Comparison of ENCODE assay signal across 20 cellular contexts in the genomic region with DNA sequence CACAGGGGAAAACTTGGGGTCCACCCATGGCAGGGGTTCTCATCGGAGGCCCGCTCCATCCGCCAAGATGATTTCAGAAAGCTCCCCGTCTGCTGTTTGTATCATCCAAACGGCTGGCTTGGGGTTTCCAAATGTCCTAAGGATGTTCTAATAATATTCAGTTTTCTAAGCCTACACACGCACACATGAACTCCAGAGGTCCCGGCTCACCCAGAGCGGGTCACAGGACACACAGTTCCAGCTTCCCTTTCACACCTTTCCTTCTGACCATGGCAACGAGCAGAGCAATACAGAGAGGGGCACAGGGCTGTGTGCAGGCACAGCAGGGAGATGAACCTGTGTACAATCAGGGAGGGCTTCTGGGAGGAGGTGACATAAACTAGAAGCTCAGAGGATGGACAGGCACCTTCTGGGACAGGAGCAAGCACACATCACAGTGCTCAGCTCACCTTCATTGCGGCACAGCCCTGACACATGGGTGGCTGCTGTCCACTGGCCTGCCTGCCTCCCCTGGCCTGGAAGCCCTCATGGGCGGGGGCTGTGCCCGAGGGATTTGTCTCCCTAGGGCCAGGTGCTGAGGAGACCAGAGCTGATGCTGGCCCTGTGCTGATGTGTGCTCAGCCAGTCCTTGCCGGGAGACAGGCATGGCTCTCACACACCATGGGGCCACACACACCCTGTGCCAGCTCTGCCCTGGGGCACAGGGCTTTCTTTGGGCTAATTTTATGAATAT. TPM values are rescaled to one million over a fixed set of nuclear protein-coding genes. Genes with fewer than 3 reads are reported as not detected.
DNase-seq lines count a peak whose midpoint lies in the region; ATAC-seq and TF ChIP-seq lines count a peak whose summit lies in the region.
"Had no signal": no experiment of that assay in that cellular context is flagged by ENCODE, and none has a peak within 500 bp of the region (broad histone marks: within the 10 kb centered on the region; RNA-seq: fewer than 3 reads in every experiment).

No MANE protein-coding gene starts in this region.

- H3K23ac ChIP-seq in trophoblast cell (ENCODE audit: low read length): no peak overlapping the region

- H4K12ac ChIP-seq in trophoblast cell (ENCODE audit: low read depth, low read length): no peak overlapping the region

- ATAC-seq in body of pancreas (peak; percentile 18), HG02973 (IDR thresholded peaks at IDR 0.05; ENCODE audit: unreplicated experiment) (no peak)

- 41 to 53% methylated on average over 6 to 13 of the region's 13 CpGs for WGBS in body of pancreas, 2 donors
- WGBS in hepatocyte (ENCODE audit: low lambda C conversion rate, missing lambda C conversion rate): 94% methylated on average over 13 of the region's 13 CpGs
- no CpG with 5 or more reads among the region's 13 CpGs for WGBS in trophoblast cell (ENCODE audit: extremely low coverage, insufficient coverage, insufficient read length)

- H3K14ac ChIP-seq in trophoblast cell (ENCODE audit: low read length): no peak overlapping the region

- peak overlapping the region; percentile 74 for H3K4me2 ChIP-seq in BLaER1
- peak overlapping the region; percentile 50 for H3K4me2 ChIP-seq in hepatocyte
- H3K4me2 ChIP-seq in trophoblast cell (ENCODE audit: low read length): no peak overlapping the region

- H3K9ac ChIP-seq in BLaER1: peak overlapping the region; percentile 18; the same call in 1 of the 2 replicates
- H3K9ac ChIP-seq in trophoblast cell (ENCODE audit: low read length): no peak overlapping the region

- no peak for TF ChIP-seq POLR2A in body of pancreas (IDR thresholded peaks at IDR 0.05)

- intact Hi-C loops in body of pancreas (cut with DNase I): no loop called here

- no peak overlapping the region for H3K4ac ChIP-seq in trophoblast cell (ENCODE audit: low read depth, low read length)

- H2BK120ac ChIP-seq in trophoblast cell (ENCODE audit: insufficient read depth, low read length, poor library complexity): no peak overlapping the region

- H4K20me1 ChIP-seq in BLaER1: no peaks in the 10 kb centered on the region
- no peaks in the 10 kb centered on the region for H4K20me1 ChIP-seq in hepatocyte (ENCODE audit: insufficient read depth, poor library complexity, severe bottlenecking)

- H3K18ac ChIP-seq in trophoblast cell (ENCODE audit: low read length): no peak overlapping the region

- H3K9me2 ChIP-seq in hepatocyte (replicated peaks; ENCODE audit: insufficient read depth): no peaks in the 10 kb centered on the region

- DNase-seq in body of pancreas: peak in 2 of 4 donors; percentile 33 to 41
- no peak for DNase-seq in hepatocyte (ENCODE audit: low spot score)
- DNase-seq in trophoblast cell: no peak
- DNase-seq in RKO (ENCODE audit: low spot score): no peak
- DNase-seq in C1 segment of cervical spinal cord (lab: John Stamatoyannopoulos, UW): no peak
- DNase-seq in AG08396 (ENCODE audit: low spot score): no peak
- DNase-seq: activated CD4-positive, alpha-beta T cell treated with anti-CD3 and anti-CD28 coated beads, Interleukin-2, amount 50 U/mL, for 48 hours; activated gamma-delta T cell treated with Interleukin-2 at 50 U/mL for 16 hours; adrenal gland; DMS 273 treated with DMSO at 0.1 percent for 48 hours; dorsolateral prefrontal cortex; GOT3; KBM-7; kidney glomerular epithelial cell; SIG-M5; stimulated activated CD8-positive, alpha-beta memory T cell treated with anti-CD3 and anti-CD28 coated beads, Interleukin-4, amount 100 ng/mL, for 48 hours; substantia nigra; WERI-Rb-1 had no signal

- no peak overlapping the region for H4K91ac ChIP-seq in trophoblast cell (ENCODE audit: low read depth, low read length)

- no peaks in the 10 kb centered on the region for H3K79me1 ChIP-seq in trophoblast cell (ENCODE audit: low read length)

- H3K79me2 ChIP-seq in hepatocyte (no peaks in the 10 kb centered on the region), trophoblast cell (ENCODE audit: control insufficient read depth, insufficient read depth, low read length, poor library complexity) (no peaks in the 10 kb centered on the region)

- H3K9me3 ChIP-seq in BLaER1: no peaks in the 10 kb centered on the region
- H3K9me3 ChIP-seq in body of pancreas: no peaks in the 10 kb centered on the region
- H3K9me3 ChIP-seq in hepatocyte (ENCODE audit: low read depth): no peaks in the 10 kb centered on the region
- peaks cover 3% of the 10 kb centered on the region for H3K9me3 ChIP-seq in trophoblast cell (ENCODE audit: insufficient read depth, low read depth, low read length)
- H3K9me3 ChIP-seq: adrenal gland had no signal

- no peak for TF ChIP-seq CTCF in body of pancreas (IDR thresholded peaks at IDR 0.05)
- no peak for TF ChIP-seq CTCF in hepatocyte (IDR thresholded peaks at IDR 0.05; ENCODE audit: poor library complexity)

- H3K27ac ChIP-seq in BLaER1 (no peak overlapping the region; the same call in 1 of the 2 replicates), body of pancreas (peak overlapping the region; percentile 72 to 82 (median 76)), hepatocyte (peak overlapping the region; percentile 81), trophoblast cell (ENCODE audit: low read depth, low read length) (no peak overlapping the region)
- H3K27ac ChIP-seq: WERI-Rb-1 had no signal

- H3K4me1 ChIP-seq in BLaER1 (peaks cover 87% of the 10 kb centered on the region), body of pancreas (peaks cover 37% of the 10 kb centered on the region), hepatocyte (ENCODE audit: insufficient read depth) (peaks cover 9% of the 10 kb centered on the region), trophoblast cell (ENCODE audit: control insufficient read depth in 1 of 2, insufficient read depth in 2 of 2, low read length in 2 of 2) (peaks cover 0 to 8% of the 10 kb centered on the region in 2 experiments)
- H3K4me1 ChIP-seq: adrenal gland had no signal

- no peak overlapping the region for H2BK12ac ChIP-seq in trophoblast cell (ENCODE audit: low read length)

- no peak overlapping the region for H4K8ac ChIP-seq in trophoblast cell (ENCODE audit: low read depth, low read length)

- H3K27me3 ChIP-seq in BLaER1: peaks cover 13% of the 10 kb centered on the region; the same call in 1 of the 2 replicates
- no peaks in the 10 kb centered on the region for H3K27me3 ChIP-seq in body of pancreas
- no peaks in the 10 kb centered on the region for H3K27me3 ChIP-seq in hepatocyte
- no peaks in the 10 kb centered on the region for H3K27me3 ChIP-seq in trophoblast cell (ENCODE audit: insufficient read depth, low read length)
- H3K27me3 ChIP-seq: adrenal gland, dorsolateral prefrontal cortex had no signal

- no peak overlapping the region for H2AFZ ChIP-seq in hepatocyte
- no peak overlapping the region for H2AFZ ChIP-seq in trophoblast cell (ENCODE audit: insufficient read depth, low read length, poor library complexity)

- no peaks in the 10 kb centered on the region for H3K36me3 ChIP-seq in BLaER1
- no peaks in the 10 kb centered on the region for H3K36me3 ChIP-seq in body of pancreas (replicated peaks in 1 of 2; ENCODE audit: insufficient read depth in 1 of 2, low read depth in 2 of 2)
- no peaks in the 10 kb centered on the region for H3K36me3 ChIP-seq in hepatocyte (replicated peaks; ENCODE audit: insufficient read depth, low read depth)
- no peaks in the 10 kb centered on the region for H3K36me3 ChIP-seq in trophoblast cell (ENCODE audit: control insufficient read depth in 1 of 2, insufficient read depth in 2 of 2, low read length in 2 of 2)
- H3K36me3 ChIP-seq: adrenal gland, WERI-Rb-1 had no signal

- H2BK5ac ChIP-seq in trophoblast cell (ENCODE audit: low read depth, low read length, poor library complexity): no peak overlapping the region

- H3K4me3 ChIP-seq in BLaER1 (no peak overlapping the region), body of pancreas (no peak overlapping the region), hepatocyte (no peak overlapping the region), trophoblast cell (ENCODE audit: low read depth, low read length) (no peak overlapping the region)
- H3K4me3 ChIP-seq: adrenal gland, dorsolateral prefrontal cortex had no signal

- peak overlapping the region; percentile 7 for H2AK5ac ChIP-seq in trophoblast cell (ENCODE audit: low read length)

RNA-seq across cellular contexts. Expression of a gene that starts 44.8 kb away (rescaled TPM):
- total RNA-seq in body of pancreas (10 to 100 TPM in 1 of 2 donors, 1 to 10 TPM in 1; 6.0 to 20.8 TPM), hepatocyte (0.68 and 1.7 TPM in 2 replicates)
- 2.0 and 3.3 TPM in 2 replicates for polyA plus RNA-seq in hepatocyte
- 3.0 and 3.2 TPM in 2 replicates for polyA plus RNA-seq in trophoblast cell (2013)

Comparison
In these comparisons a context has a peak if more than half of its experiments do, and no peak if none do; other contexts are left out.
1. H3K27ac ChIP-seq: peak in body of pancreas (4 of 4) and hepatocyte (single experiment); none in BLaER1 (single experiment) and trophoblast cell (single experiment).